In the genomic region with DNA sequence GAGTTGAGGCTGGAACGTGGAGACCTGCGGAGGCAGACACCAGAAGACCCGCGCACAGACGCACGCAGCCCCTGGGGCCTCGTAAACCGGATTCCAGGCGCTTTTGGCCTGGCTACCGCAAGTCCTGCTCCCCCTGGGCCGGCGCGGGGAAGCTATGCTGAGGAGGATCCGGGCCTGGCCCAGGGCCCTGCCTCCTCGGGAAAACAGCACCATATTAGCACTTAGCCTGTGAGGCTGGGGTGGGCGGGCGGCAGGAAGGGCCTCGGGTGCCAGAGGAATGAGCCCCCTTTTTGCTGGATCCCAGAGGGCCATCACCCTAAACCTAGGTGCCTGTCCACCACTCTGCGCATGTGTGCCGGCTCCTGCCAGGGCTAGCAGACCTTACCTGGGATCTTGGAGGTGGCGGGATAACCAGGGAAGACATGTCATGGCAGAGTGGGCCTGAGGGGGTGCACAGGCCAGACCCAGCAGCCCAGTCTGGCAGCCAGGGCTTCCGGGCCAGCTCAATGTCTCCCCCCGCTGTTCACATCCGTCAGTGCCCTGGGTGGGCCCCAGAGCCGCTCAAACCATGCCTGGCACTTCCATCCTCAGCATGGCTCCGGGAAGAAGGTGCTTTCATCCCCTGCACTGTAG, we compare ENCODE assay signal across 10 cellular contexts. TPM values are rescaled to one million over a fixed set of nuclear protein-coding genes. Genes with fewer than 3 reads are reported as not detected.
A peak's percentile ranks its signal among the peaks of the same experiment; 100 is the strongest.
DNase-seq lines count a peak whose midpoint lies in the region; ATAC-seq and TF ChIP-seq lines count a peak whose summit lies in the region.
"Had no signal": no experiment of that assay in that cellular context is flagged by ENCODE, and none has a peak within 500 bp of the region (broad histone marks: within the 10 kb centered on the region; RNA-seq: fewer than 3 reads in every experiment).

No MANE protein-coding gene starts in this region.

- peaks cover 11 to 57% (median 12%) of the 10 kb centered on the region in 3 donors for H3K36me3 ChIP-seq in esophagus squamous epithelium

- peaks cover 0 to 6% (median 2%) of the 10 kb centered on the region in 3 donors for H3K4me1 ChIP-seq in esophagus squamous epithelium

- ATAC-seq in HG03039 (IDR thresholded peaks at IDR 0.05; ENCODE audit: unreplicated experiment), result no peak
- no peak for ATAC-seq in HG02759 (IDR thresholded peaks at IDR 0.05; ENCODE audit: unreplicated experiment)

- WGBS in esophagus squamous epithelium, 2 donors, result 76 to 93% methylated on average over 3 to 5 of the region's 26 CpGs

- peak; percentile 36 for DNase-seq in EH (ENCODE audit: low read depth)
- DNase-seq in LNCaP clone FGC (ENCODE audit: low read depth), result no peak
- DNase-seq in esophagus squamous epithelium (lab: John Stamatoyannopoulos, UW), result no peak
- DNase-seq in progenitor cell of endocrine pancreas (ENCODE audit: low spot score, unreplicated experiment), result no peak
- no peak for DNase-seq in DMS114 treated with DMSO at 0.1 percent for 48 hours (lab: John Stamatoyannopoulos, UW; ENCODE audit: unreplicated experiment)
- no peak for DNase-seq in HuH-7 (ENCODE audit: low spot score)

- no peaks in the 10 kb centered on the region for H3K4me1 Mint-ChIP-seq in progenitor cell of endocrine pancreas (ENCODE audit: low read depth)

- TF ChIP-seq POLR2A in esophagus squamous epithelium (IDR thresholded peaks at IDR 0.05), result peak in 1 of 4 donors; percentile 22

- H3K27ac ChIP-seq in esophagus squamous epithelium, result peak overlapping the region; percentile 61 to 84 (median 78)
- H3K27ac ChIP-seq: parathyroid adenoma had no signal

- H3K9me3 ChIP-seq in esophagus squamous epithelium, result no peaks in the 10 kb centered on the region

- no peak overlapping the region for H3K4me3 Mint-ChIP-seq in progenitor cell of endocrine pancreas (ENCODE audit: low read depth)
- H3K4me3 Mint-ChIP-seq: dendritic cell treated with granulocyte-macrophage colony-stimulating factor and Interleukin-4, amounts not matched to agents 40 ng/mL and 50 ng/mL, for 4 days had no signal

- no peaks in the 10 kb centered on the region for H3K27me3 Mint-ChIP-seq in progenitor cell of endocrine pancreas

- H3K27me3 ChIP-seq in esophagus squamous epithelium, result no peaks in the 10 kb centered on the region

- peaks cover 5% of the 10 kb centered on the region for H3K36me3 Mint-ChIP-seq in progenitor cell of endocrine pancreas (ENCODE audit: insufficient read depth)

- H3K4me3 ChIP-seq in LNCaP clone FGC (ENCODE audit: low read depth, low read length), result no peak overlapping the region
- no peak overlapping the region for H3K4me3 ChIP-seq in esophagus squamous epithelium

- intact Hi-C loops in esophagus squamous epithelium (cut with DNase I), result no loop called here

- no peak overlapping the region for H3K27ac Mint-ChIP-seq in progenitor cell of endocrine pancreas
- H3K27ac Mint-ChIP-seq: dendritic cell treated with granulocyte-macrophage colony-stimulating factor and Interleukin-4, amounts not matched to agents 40 ng/mL and 50 ng/mL, for 4 days had no signal

- TF ChIP-seq CTCF in LNCaP clone FGC (IDR thresholded peaks at IDR 0.05; ENCODE audit: control insufficient read depth, extremely low read depth, insufficient read depth) (0 out of 2 replicates have a peak, but pooled peaks have one; percentile 17), esophagus squamous epithelium (IDR thresholded peaks at IDR 0.05) (peak in 2 of 6 experiments; percentile 4 to 5), progenitor cell of endocrine pancreas (IDR thresholded peaks at IDR 0.05; ENCODE audit: unreplicated experiment) (peak; percentile 33)

- H3K9me3 Mint-ChIP-seq in progenitor cell of endocrine pancreas (ENCODE audit: low read depth), result no peaks in the 10 kb centered on the region
- H3K9me3 Mint-ChIP-seq: dendritic cell treated with granulocyte-macrophage colony-stimulating factor and Interleukin-4, amounts not matched to agents 40 ng/mL and 50 ng/mL, for 4 days had no signal

RNA-seq across cellular contexts. Expression of a gene that starts 7.3 kb away (rescaled TPM):
- total RNA-seq in esophagus squamous epithelium (10 to 100 TPM; 21.7 to 31.6 (median 28.6) TPM), progenitor cell of endocrine pancreas (48.7 and 56.5 TPM in 2 replicates)

RNA-seq across cellular contexts. Expression of a gene that starts 13.1 kb away (rescaled TPM):
- 100 to 1,000 TPM in 1 of 4 donors, 10 to 100 TPM in 3; 20.4 to 437 (median 45.0) TPM for total RNA-seq in esophagus squamous epithelium
- total RNA-seq in progenitor cell of endocrine pancreas, result 3.2 and 9.0 TPM in 2 replicates

RNA-seq across cellular contexts. Expression of a gene that starts 22.8 kb away (rescaled TPM):
- total RNA-seq in esophagus squamous epithelium, result 10 to 100 TPM; 41.4 to 47.1 (median 43.1) TPM
- total RNA-seq in progenitor cell of endocrine pancreas, result 36.1 and 38.5 TPM in 2 replicates

RNA-seq across cellular contexts. Expression of a gene that starts 25.7 kb away (rescaled TPM):
- 10 to 100 TPM; 12.2 to 61.9 (median 33.0) TPM for total RNA-seq in esophagus squamous epithelium
- total RNA-seq in progenitor cell of endocrine pancreas, result 1.6 and 2.7 TPM in 2 replicates

RNA-seq across cellular contexts. Expression of a gene that starts 45.6 kb away (rescaled TPM):
- total RNA-seq in esophagus squamous epithelium (1 to 10 TPM; 3.5 to 9.2 (median 6.5) TPM), progenitor cell of endocrine pancreas (31.9 and 33.6 TPM in 2 replicates)
